10 cellular contexts compared by ENCODE assay signal in genomic region chr11:898160-898517, GRCh38. TPM values are rescaled to one million over a fixed set of nuclear protein-coding genes. Genes with fewer than 3 reads are reported as not detected.
DNase-seq lines count a peak whose midpoint lies in the region; ATAC-seq and TF ChIP-seq lines count a peak whose summit lies in the region.
"Had no signal": no experiment of that assay in that cellular context is flagged by ENCODE, and none has a peak within 500 bp of the region (broad histone marks: within the 10 kb centered on the region; RNA-seq: fewer than 3 reads in every experiment).

No MANE protein-coding gene starts in this region.

- H3K9ac ChIP-seq in fibroblast of lung (ENCODE audit: insufficient read depth, low read length), result no peak overlapping the region
- H3K9ac ChIP-seq in smooth muscle cell (ENCODE audit: low read depth), result no peak overlapping the region

- ATAC-seq in heart left ventricle, result peak in 3 of 4 donors; percentile 3 to 10 (median 10)
- no peak for ATAC-seq in HG02759 (IDR thresholded peaks at IDR 0.05; ENCODE audit: unreplicated experiment)
- ATAC-seq in HG02981 (IDR thresholded peaks at IDR 0.05; ENCODE audit: unreplicated experiment), result no peak

- H3K4me3 ChIP-seq in heart left ventricle, result no peak overlapping the region
- H3K4me3 ChIP-seq in fibroblast of lung (replicated peaks in 1 of 4; ENCODE audit: control extremely low read depth in 1 of 4, insufficient read depth in 1 of 4, low read depth in 3 of 4, low read length in 4 of 4), result no peak overlapping the region
- no peak overlapping the region for H3K4me3 ChIP-seq in smooth muscle cell

- WGBS in heart left ventricle, 4 donors, result 64 to 73% (median 65%) methylated on average over 7 to 10 of the region's 10 CpGs
- WGBS in smooth muscle cell (ENCODE audit: low lambda C conversion rate), result 87% methylated on average over 10 of the region's 10 CpGs

- H4K20me1 ChIP-seq in fibroblast of lung (ENCODE audit: control insufficient read depth, extremely low read depth, insufficient read depth, low read length) (no peaks in the 10 kb centered on the region), smooth muscle cell (ENCODE audit: low read depth) (no peaks in the 10 kb centered on the region)

- H3K27me3 ChIP-seq in heart left ventricle (no peaks in the 10 kb centered on the region), fibroblast of lung (ENCODE audit: control insufficient read depth, insufficient read depth, low read length) (no peaks in the 10 kb centered on the region), smooth muscle cell (ENCODE audit: low read depth) (no peaks in the 10 kb centered on the region)

- H3K36me3 ChIP-seq in heart left ventricle, result peaks cover 0 to 52% (median 47%) of the 10 kb centered on the region in 9 donors
- peaks cover 25% of the 10 kb centered on the region for H3K36me3 ChIP-seq in fibroblast of lung (ENCODE audit: control insufficient read depth, insufficient read depth, low read length)
- no peaks in the 10 kb centered on the region for H3K36me3 ChIP-seq in smooth muscle cell (ENCODE audit: low read depth)

- H3K9me3 ChIP-seq in heart left ventricle (no peaks in the 10 kb centered on the region), fibroblast of lung (ENCODE audit: control insufficient read depth, insufficient read depth, low read depth, low read length) (no peaks in the 10 kb centered on the region), smooth muscle cell (replicated peaks; ENCODE audit: low read depth) (no peaks in the 10 kb centered on the region)

- H3K27ac ChIP-seq in heart left ventricle (no peak overlapping the region), fibroblast of lung (ENCODE audit: insufficient read depth, low read length) (no peak overlapping the region), smooth muscle cell (ENCODE audit: low read depth) (no peak overlapping the region)

- no peak overlapping the region for H2AFZ ChIP-seq in fibroblast of lung (ENCODE audit: low read length)
- H2AFZ ChIP-seq in smooth muscle cell (ENCODE audit: low read depth), result no peak overlapping the region

- H3K4me2 ChIP-seq in fibroblast of lung (ENCODE audit: extremely low read depth, insufficient read depth, low read length) (no peak overlapping the region), smooth muscle cell (no peak overlapping the region)

- DNase-seq in heart left ventricle (no peak), cardiac septum (ENCODE audit: low spot score) (no peak), OCI-M1 (lab: John Stamatoyannopoulos, UW) (peak; percentile 15), fibroblast of lung (ENCODE audit: low read depth in 2 of 2) (peak; percentile 7 to 40), smooth muscle cell (lab: John Stamatoyannopoulos, UW; ENCODE audit: unreplicated experiment) (no peak), NCI-H524 treated with DMSO at 0.1 percent for 48 hours (lab: John Stamatoyannopoulos, UW) (no peak)
- DNase-seq: NCI-H510A treated with DMSO at 0.1 percent for 48 hours; stimulated activated CD4-positive, alpha-beta T cell treated with anti-CD3 and anti-CD28 coated beads, Interleukin-2, amount 100 ng/mL, for 24 hours had no signal

- TF ChIP-seq POLR2A in heart left ventricle (IDR thresholded peaks at IDR 0.05), result no peak

- H3K4me1 ChIP-seq in heart left ventricle, result no peaks in the 10 kb centered on the region
- no peaks in the 10 kb centered on the region for H3K4me1 ChIP-seq in fibroblast of lung (ENCODE audit: control insufficient read depth, extremely low read depth, insufficient read depth, low read length)
- H3K4me1 ChIP-seq in smooth muscle cell (ENCODE audit: low read depth), result no peaks in the 10 kb centered on the region

- no peaks in the 10 kb centered on the region for H3F3A ChIP-seq in smooth muscle cell (ENCODE audit: low read depth)

- intact Hi-C loops in heart left ventricle (cut with DNase I), result no loop called here
- intact Hi-C loops in cardiac septum (cut with DNase I), result no loop called here

- TF ChIP-seq CTCF in heart left ventricle (IDR thresholded peaks at IDR 0.05) (peak in 1 of 12 donors; percentile 32), fibroblast of lung (conservative IDR thresholded peaks at IDR 0.05 in 1 of 2, IDR thresholded peaks at IDR 0.05 in 1 of 2; ENCODE audit: low read depth in 1 of 2, low read length in 2 of 2) (peak; percentile 16 to 42), smooth muscle cell (IDR thresholded peaks at IDR 0.05; ENCODE audit: borderline replicate concordance, insufficient read depth, poor library complexity, severe bottlenecking) (peak; percentile 12)

- H3K79me2 ChIP-seq in fibroblast of lung (ENCODE audit: control insufficient read depth, insufficient read depth, low read length) (no peaks in the 10 kb centered on the region), smooth muscle cell (ENCODE audit: low read depth) (no peaks in the 10 kb centered on the region)

RNA-seq across cellular contexts. Expression of gene CHID1, which starts 12.5 kb away (rescaled TPM):
- 10 to 100 TPM; 42.0 to 87.7 (median 58.9) TPM for total RNA-seq in heart left ventricle
- polyA plus RNA-seq in heart left ventricle, result 10 to 100 TPM; 30.8 to 55.3 TPM
- total RNA-seq in cardiac septum, result 63.7 TPM
- 49.6 and 54.3 TPM in 2 replicates for total RNA-seq in fibroblast of lung
- polyA plus RNA-seq in fibroblast of lung, result 59.9 and 68.4 TPM in 2 replicates
- 103 and 112 TPM in 2 replicates for polyA plus RNA-seq in fibroblast of lung (2012)
- 68.5 and 95.8 TPM in 2 replicates for polyA minus RNA-seq in fibroblast of lung (ENCODE audit: low replicate concordance)
- total RNA-seq in smooth muscle cell, result 54.3 and 76.5 TPM in 2 replicates
- 171 and 181 TPM in 2 replicates for polyA plus RNA-seq in smooth muscle cell

RNA-seq across cellular contexts. Expression of gene AP2A2, which starts 27.5 kb away (rescaled TPM):
- 10 to 100 TPM; 30.2 to 71.4 (median 40.0) TPM for total RNA-seq in heart left ventricle
- 10 to 100 TPM; 20.4 to 28.7 TPM for polyA plus RNA-seq in heart left ventricle
- total RNA-seq in cardiac septum, result 40.3 TPM
- total RNA-seq in fibroblast of lung, result 19.8 and 21.6 TPM in 2 replicates
- 46.1 and 65.6 TPM in 2 replicates for polyA plus RNA-seq in fibroblast of lung
- polyA plus RNA-seq in fibroblast of lung (2012), result 43.7 and 46.4 TPM in 2 replicates
- 90.0 and 93.8 TPM in 2 replicates for polyA minus RNA-seq in fibroblast of lung (ENCODE audit: low replicate concordance)
- total RNA-seq in smooth muscle cell, result 32.2 and 35.8 TPM in 2 replicates
- 25.1 and 31.8 TPM in 2 replicates for polyA plus RNA-seq in smooth muscle cell

RNA-seq across cellular contexts. Expression of gene TSPAN4, which starts 55.5 kb away (rescaled TPM):
- total RNA-seq in heart left ventricle (10 to 100 TPM; 22.7 to 93.0 (median 31.3) TPM), cardiac septum (27.9 TPM), fibroblast of lung (133 and 191 TPM in 2 replicates), smooth muscle cell (50.2 and 68.2 TPM in 2 replicates)
- polyA plus RNA-seq in heart left ventricle (10 to 100 TPM; 31.2 to 52.5 TPM), fibroblast of lung (102 and 133 TPM in 2 replicates), smooth muscle cell (153 and 179 TPM in 2 replicates)
- 163 and 243 TPM in 2 replicates for polyA plus RNA-seq in fibroblast of lung (2012)
- polyA minus RNA-seq in fibroblast of lung (ENCODE audit: low replicate concordance), result 92.1 and 173 TPM in 2 replicates

RNA-seq across cellular contexts. Expression of gene POLR2L, which starts 55.8 kb away (rescaled TPM):
- 100 to 1,000 TPM in 8 of 9 donors, 10 to 100 TPM in 1; 74.4 to 267 (median 207) TPM for total RNA-seq in heart left ventricle
- polyA plus RNA-seq in heart left ventricle, result 100 to 1,000 TPM; 217 to 227 TPM
- total RNA-seq in cardiac septum, result 202 TPM
- 106 and 196 TPM in 2 replicates for total RNA-seq in fibroblast of lung
- polyA plus RNA-seq in fibroblast of lung, result 181 and 317 TPM in 2 replicates
- 609 and 1,027 TPM in 2 replicates for polyA plus RNA-seq in fibroblast of lung (2012)
- polyA minus RNA-seq in fibroblast of lung (ENCODE audit: low replicate concordance), result 267 and 318 TPM in 2 replicates
- total RNA-seq in smooth muscle cell, result 38.0 and 51.4 TPM in 2 replicates
- 380 and 446 TPM in 2 replicates for polyA plus RNA-seq in smooth muscle cell

Comparison
In these comparisons a context has a peak if more than half of its experiments do, and no peak if none do; other contexts are left out.
1. ATAC-seq: peak in heart left ventricle (3 of 4); none in HG02759 (single experiment) and HG02981 (single experiment).
2. DNase-seq: peak in OCI-M1 (single experiment) and fibroblast of lung (2 of 2); none in heart left ventricle (0 of 5), cardiac septum (single experiment), smooth muscle cell (single experiment) and NCI-H524 treated with DMSO at 0.1 percent for 48 hours (single experiment).